In genomic region chr12:57744777-57745484, GRCh38 we compare ENCODE assay signal across 1 cellular context.
TF ChIP-seq lines count a peak whose summit lies in the region.

TSPAN31 (plus strand) TSS chr12:57745039; CDS start chr12:57745155, 116 bp downstream.

TF ChIP-seq in K562, 482 proteins besides CTCF, POLR2A, EP300 and RAD21 (continued from another document):
- TF ChIP-seq ZNF318 (IDR thresholded peaks at IDR 0.05; ENCODE audit: borderline replicate concordance in 1 of 2, low read depth in 1 of 2), result 0 out of 4 replicates have a peak, but pooled peaks of 1 of the 2 experiments have one; percentile 9
- no peak for TF ChIP-seq SAP30 (IDR thresholded peaks at IDR 0.05; ENCODE audit: borderline replicate concordance, insufficient read depth, low read depth, low read length, poor library complexity, severe bottlenecking)
- TF ChIP-seq RBM39 (optimal IDR thresholded peaks at IDR 0.05; ENCODE audit: low read depth, low read length), result peak; percentile 35
- TF ChIP-seq FOXO4 (CRISPR knock-in tag; IDR thresholded peaks at IDR 0.05), result no peak
- peak; percentile 93; the same call in 1 of the 2 replicates for TF ChIP-seq DNMT1 (IDR thresholded peaks at IDR 0.05)
- TF ChIP-seq MIER1 (IDR thresholded peaks at IDR 0.05; ENCODE audit: low read depth), result no peak
- TF ChIP-seq FOXM1 (IDR thresholded peaks at IDR 0.05; ENCODE audit: low read depth), result peak; percentile 45; the same call in 1 of the 2 replicates
- TF ChIP-seq FOXM1 (CRISPR knock-in tag; IDR thresholded peaks at IDR 0.05; ENCODE audit: low read depth), result no peak
- peak; percentile 92 for TF ChIP-seq CREM (IDR thresholded peaks at IDR 0.05; ENCODE audit: low read depth)
- TF ChIP-seq ZNF639 (CRISPR knock-in tag; conservative IDR thresholded peaks at IDR 0.05 in 1 of 2, IDR thresholded peaks at IDR 0.05 in 1 of 2), result peak in 1 of 2 experiments; percentile 75; a peak in 1 of 4 replicates
- no peak for TF ChIP-seq NCOA2 (IDR thresholded peaks at IDR 0.05; ENCODE audit: partially characterized antibody in 2 of 2)
- peak; percentile 94 for TF ChIP-seq NFYB (IDR thresholded peaks at IDR 0.05; ENCODE audit: extremely low read depth, insufficient read length)
- TF ChIP-seq TOE1 (IDR thresholded peaks at IDR 0.05; ENCODE audit: borderline replicate concordance), result peak; percentile 78
- TF ChIP-seq TOE1 (CRISPR knock-in tag; IDR thresholded peaks at IDR 0.05; ENCODE audit: borderline replicate concordance, low read depth), result no peak
- peak; percentile 72 for TF ChIP-seq POLR2B (IDR thresholded peaks at IDR 0.05; ENCODE audit: low read depth, partially characterized antibody)
- TF ChIP-seq NEUROD1 (IDR thresholded peaks at IDR 0.05; ENCODE audit: borderline replicate concordance, low read depth, low read length, partially characterized antibody), result peak; percentile 64
- no peak for TF ChIP-seq MBD1 (CRISPR knock-in tag; IDR thresholded peaks at IDR 0.05)
- TF ChIP-seq TFAP4 (CRISPR knock-in tag; IDR thresholded peaks at IDR 0.05; ENCODE audit: borderline replicate concordance), result peak; percentile 64; the same call in 1 of the 2 replicates
- TF ChIP-seq ATF7 (IDR thresholded peaks at IDR 0.05), result peak; percentile 99
- TF ChIP-seq ZNF133 (CRISPR knock-in tag; IDR thresholded peaks at IDR 0.05), result no peak
- TF ChIP-seq RFX7 (CRISPR knock-in tag; IDR thresholded peaks at IDR 0.05), result 0 out of 2 replicates have a peak, but pooled peaks have one; percentile 3
- TF ChIP-seq GABPB2 (CRISPR knock-in tag; conservative IDR thresholded peaks at IDR 0.05), result no peak
- no peak for TF ChIP-seq TSC22D4 (tag; IDR thresholded peaks at IDR 0.05)
- TF ChIP-seq TCF3 (CRISPR knock-in tag; IDR thresholded peaks at IDR 0.05), result peak; percentile 20; the same call in 1 of the 2 replicates
- no peak for TF ChIP-seq NELFE (IDR thresholded peaks at IDR 0.05; ENCODE audit: insufficient read depth, insufficient read length)
- peak; percentile 33; the same call in 1 of the 2 replicates for TF ChIP-seq KLF10 (CRISPR knock-in tag; IDR thresholded peaks at IDR 0.05)
- TF ChIP-seq OTX1 (CRISPR knock-in tag; IDR thresholded peaks at IDR 0.05), result peak; percentile 62; the same call in 1 of the 2 replicates
- TF ChIP-seq JUNB (CRISPR knock-in tag; conservative IDR thresholded peaks at IDR 0.05), result 0 out of 2 replicates have a peak, but pooled peaks have one; percentile 54
- 0 out of 2 replicates have a peak, but pooled peaks have one; percentile 52 for TF ChIP-seq ZNF511 (CRISPR knock-in tag; IDR thresholded peaks at IDR 0.05)
- TF ChIP-seq CAMTA2 (CRISPR knock-in tag; conservative IDR thresholded peaks at IDR 0.05), result 0 out of 2 replicates have a peak, but pooled peaks have one; percentile 11
- TF ChIP-seq EGR1 (conservative IDR thresholded peaks at IDR 0.05), result peak; percentile 77
- TF ChIP-seq MTA1 (IDR thresholded peaks at IDR 0.05; ENCODE audit: borderline replicate concordance), result no peak
- TF ChIP-seq L3MBTL2 (IDR thresholded peaks at IDR 0.05), result peak; percentile 15; the same call in 1 of the 2 replicates
